Comparison of ENCODE assay signal across 26 cellular contexts in genomic region chr4:132169660-132170059, GRCh38.
DNase-seq lines count a peak whose midpoint lies in the region; ATAC-seq, FAIRE-seq and TF ChIP-seq lines count a peak whose summit lies in the region.
"Had no signal": no experiment of that assay in that cellular context is flagged by ENCODE, and none has a peak within 500 bp of the region (broad histone marks: within the 10 kb centered on the region; RNA-seq: fewer than 3 reads in every experiment).

No MANE protein-coding gene starts in this region.

- DNase-seq in NCI-H82 (lab: John Stamatoyannopoulos, UW), result peak; percentile 95
- peak; percentile 59 to 70 for DNase-seq in SJCRH30
- no peak for DNase-seq in H1 (ENCODE audit: low read depth in 1 of 2, low spot score in 2 of 2)
- no peak for DNase-seq in sciatic nerve (ENCODE audit: low spot score)
- no peak for DNase-seq in T-cell
- no peak for DNase-seq in AG08395 (ENCODE audit: low spot score)
- DNase-seq: CD8-positive, alpha-beta memory T cell; DMS79 treated with DMSO at 0.1 percent for 48 hours; GOT3; HCEC 1CT; NCI-H1048; NCI-H1417; NCI-H1694 treated with DMSO at 0.1 percent for 48 hours; NCI-H2081; NCI-H345; NCI-H510A treated with DMSO at 0.1 percent for 48 hours; NCI-H774; Peyer's patch; SIG-M5; T-helper 2 cell had no signal

- TF ChIP-seq RAD21 in H1 (IDR thresholded peaks at IDR 0.05 in 1 of 2, conservative IDR thresholded peaks at IDR 0.05 in 1 of 2; ENCODE audit: low read depth in 2 of 2, low read length in 2 of 2), result no peak

- H3K27ac Mint-ChIP-seq in T-cell, result no peak overlapping the region
- H3K27ac Mint-ChIP-seq: B cell; CD8-positive, alpha-beta memory T cell; IgD-negative memory B cell had no signal

- no peak for TF ChIP-seq POLR2A in H1 (IDR thresholded peaks at IDR 0.05; ENCODE audit: control extremely low read depth in 1 of 2, low read depth in 2 of 2, low read length in 2 of 2)

- no peaks in the 10 kb centered on the region for H3K36me3 Mint-ChIP-seq in T-cell
- H3K36me3 Mint-ChIP-seq: IgD-negative memory B cell had no signal

- H2AK5ac ChIP-seq in H1 (ENCODE audit: low read depth, low read length), result no peak overlapping the region

- H3K9me3 Mint-ChIP-seq in T-cell, result peaks cover 21 to 38% (median 24%) of the 10 kb centered on the region in 3 donors

- H3K56ac ChIP-seq in H1 (replicated peaks; ENCODE audit: insufficient read length, low read depth, low read length), result no peak overlapping the region

- H3K4me1 ChIP-seq in SJCRH30 (no peaks in the 10 kb centered on the region), H1 (replicated peaks in 1 of 4; ENCODE audit: control insufficient read depth in 3 of 4, insufficient read depth in 4 of 4, low read length in 3 of 4) (no peaks in the 10 kb centered on the region)
- H3K4me1 ChIP-seq: Peyer's patch had no signal

- intact Hi-C loops in sciatic nerve (cut with DNase I), result no loop called here

- H3K4me3 Mint-ChIP-seq in T-cell, result no peak overlapping the region
- H3K4me3 Mint-ChIP-seq: B cell; CD8-positive, alpha-beta memory T cell; IgD-negative memory B cell had no signal

- H3K23me2 ChIP-seq in H1 (ENCODE audit: low read depth, low read length), result no peaks in the 10 kb centered on the region

- H2BK120ac ChIP-seq in H1 (replicated peaks; ENCODE audit: low read depth, low read length), result no peak overlapping the region

- H2BK15ac ChIP-seq in H1 (ENCODE audit: low read length), result no peak overlapping the region

- H4K5ac ChIP-seq in H1 (ENCODE audit: insufficient read length, low read depth, low read length), result no peak overlapping the region

- WGBS in H1 (ENCODE audit: extremely low coverage in 1 of 2, insufficient coverage in 1 of 2, insufficient read length in 1 of 2, insufficient replicate concordance in 2 of 2, low coverage in 1 of 2, low lambda C conversion rate in 2 of 2, missing lambda C conversion rate in 1 of 2), 2 experiments, result 94% methylated on average over 5 of the region's 5 CpGs; no CpG with 5 or more reads in 1 of the 2 experiments

- no peak for TF ChIP-seq CTCF in H1 (IDR thresholded peaks at IDR 0.05; ENCODE audit: control extremely low read depth in 1 of 3, insufficient read depth in 1 of 3, low read depth in 1 of 3, low read length in 3 of 3)

- H4K91ac ChIP-seq in H1 (replicated peaks; ENCODE audit: insufficient read length, low read length), result no peak overlapping the region

- no peak for FAIRE-seq in H1 (lab: Jason Lieb, UNC)

- H3K27me3 Mint-ChIP-seq in T-cell, result no peaks in the 10 kb centered on the region
- H3K27me3 Mint-ChIP-seq: B cell, IgD-negative memory B cell had no signal

- no peak overlapping the region for H2BK5ac ChIP-seq in H1 (ENCODE audit: low read depth, low read length)

- H3K79me1 ChIP-seq in H1 (ENCODE audit: low read depth, low read length), result no peaks in the 10 kb centered on the region

- no peak overlapping the region for H3K23ac ChIP-seq in H1 (ENCODE audit: insufficient read length)

- no peaks in the 10 kb centered on the region for H3K4me1 Mint-ChIP-seq in T-cell
- H3K4me1 Mint-ChIP-seq: B cell; CD8-positive, alpha-beta memory T cell; IgD-negative memory B cell had no signal

- no peak overlapping the region; the same call in 1 of the 2 replicates for H2AFZ ChIP-seq in H1 (ENCODE audit: low read length)

- no peak overlapping the region for H3K18ac ChIP-seq in H1 (ENCODE audit: extremely low read depth, low read length)

- H3K9me3 ChIP-seq in SJCRH30 (replicated peaks) (no peaks in the 10 kb centered on the region), H1 (ENCODE audit: insufficient read depth in 2 of 2, low read depth in 1 of 2, low read length in 1 of 2) (peaks cover 0 to 5% of the 10 kb centered on the region in 2 experiments; a peak in 1 of 4 replicates)
- H3K9me3 ChIP-seq: Peyer's patch had no signal

- H3K14ac ChIP-seq in H1 (ENCODE audit: insufficient read length), result no peak overlapping the region

- H3K79me2 ChIP-seq in H1 (ENCODE audit: control insufficient read depth in 1 of 2, insufficient read depth in 2 of 2, low read length in 2 of 2), result no peaks in the 10 kb centered on the region

- no peak overlapping the region for H2BK20ac ChIP-seq in H1 (ENCODE audit: low read length)

- H4K8ac ChIP-seq in H1 (ENCODE audit: extremely low read depth, insufficient read depth, low read length), result no peak overlapping the region; the same call in 1 of the 2 replicates

- peak; percentile 13 for ATAC-seq in sciatic nerve
- no peak for ATAC-seq in T-cell (replicated peaks in 1 of 4)
- ATAC-seq in esophagus mucosa, result no peak
- ATAC-seq: SK-N-SH treated with all-trans-retinoic acid at 6 μM for 48 hours had no signal

- H3K36me3 ChIP-seq in SJCRH30, result no peaks in the 10 kb centered on the region
- no peaks in the 10 kb centered on the region for H3K36me3 ChIP-seq in H1 (ENCODE audit: control insufficient read depth in 2 of 4, insufficient read depth in 4 of 4, low read length in 3 of 4)
- H3K36me3 ChIP-seq: Peyer's patch had no signal

- no peak overlapping the region for H3K4ac ChIP-seq in H1 (replicated peaks; ENCODE audit: insufficient read length, low read depth, low read length)

- H3K4me3 ChIP-seq in SJCRH30 (no peak overlapping the region), H1 (ENCODE audit: extremely low read depth in 1 of 4, insufficient read depth in 2 of 4, low read depth in 3 of 4, low read length in 4 of 4) (no peak overlapping the region)
- H3K4me3 ChIP-seq: Peyer's patch had no signal

- POLR2A ChIA-PET in H1 (lab: Charles Lee; ENCODE audit: partially characterized antibody), result no interaction called here
- POLR2A ChIA-PET in T-cell (lab: Charles Lee), result no interaction called here

- no peak overlapping the region for H3K4me2 ChIP-seq in H1 (ENCODE audit: insufficient read depth in 1 of 2, low read depth in 2 of 2, low read length in 2 of 2)

- CTCF ChIA-PET in H1 (lab: Charles Lee; ENCODE audit: partially characterized antibody), result no interaction called here
- CTCF ChIA-PET in T-cell (lab: Charles Lee), result no interaction called here

- H3K9ac ChIP-seq in H1 (replicated peaks in 1 of 4; ENCODE audit: extremely low read depth in 1 of 4, low read depth in 3 of 4, low read length in 3 of 4), result no peak overlapping the region

- no peaks in the 10 kb centered on the region for H4K20me1 ChIP-seq in H1 (replicated peaks in 1 of 2; ENCODE audit: control insufficient read depth in 1 of 2, insufficient read depth in 2 of 2, low read length in 2 of 2)

- no peak overlapping the region for H3K27ac ChIP-seq in SJCRH30
- H3K27ac ChIP-seq in H1 (ENCODE audit: low read depth, low read length), result no peak overlapping the region
- H3K27ac ChIP-seq: C4-2B, HL-60, Peyer's patch had no signal

- no peaks in the 10 kb centered on the region for H3K27me3 ChIP-seq in SJCRH30
- no peaks in the 10 kb centered on the region for H3K27me3 ChIP-seq in H1 (replicated peaks in 1 of 4; ENCODE audit: control insufficient read depth in 3 of 4, extremely low read depth in 1 of 4, insufficient read depth in 3 of 4, low read length in 3 of 4)
- H3K27me3 ChIP-seq: Peyer's patch had no signal

- no peak for TF ChIP-seq EP300 in H1 (IDR thresholded peaks at IDR 0.05; ENCODE audit: borderline replicate concordance in 1 of 2, low read depth in 2 of 2, low read length in 2 of 2)

- H2BK12ac ChIP-seq in H1 (ENCODE audit: low read depth, low read length), result peak overlapping the region; percentile 39; the same call in 1 of the 2 replicates

TF ChIP-seq in H1, 55 proteins besides CTCF, POLR2A, EP300 and RAD21:
- no peak for TF ChIP-seq SP4 (IDR thresholded peaks at IDR 0.05; ENCODE audit: low read length)
- TF ChIP-seq SIX5 (IDR thresholded peaks at IDR 0.05; ENCODE audit: low read depth, low read length), result no peak
- TF ChIP-seq TEAD4 (IDR thresholded peaks at IDR 0.05; ENCODE audit: low read depth, low read length), result no peak
- TF ChIP-seq HDAC6 (IDR thresholded peaks at IDR 0.05; ENCODE audit: low read depth, low read length), result no peak
- TF ChIP-seq MAX (IDR thresholded peaks at IDR 0.05), result no peak
- TF ChIP-seq, protein P1, sequence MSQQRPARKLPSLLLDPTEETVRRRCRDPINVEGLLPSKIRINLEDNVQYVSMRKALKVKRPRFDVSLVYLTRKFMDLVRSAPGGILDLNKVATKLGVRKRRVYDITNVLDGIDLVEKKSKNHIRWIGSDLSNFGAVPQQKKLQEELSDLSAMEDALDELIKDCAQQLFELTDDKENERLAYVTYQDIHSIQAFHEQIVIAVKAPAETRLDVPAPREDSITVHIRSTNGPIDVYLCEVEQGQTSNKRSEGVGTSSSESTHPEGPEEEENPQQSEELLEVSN (IDR thresholded peaks at IDR 0.05), result no peak
- TF ChIP-seq KDM1A (IDR thresholded peaks at IDR 0.05; ENCODE audit: borderline replicate concordance, low read length), result no peak
- no peak for TF ChIP-seq CTBP2 (IDR thresholded peaks at IDR 0.05; ENCODE audit: borderline replicate concordance, insufficient read depth, insufficient read length, low read length)
- no peak for TF ChIP-seq ASH2L (IDR thresholded peaks at IDR 0.05; ENCODE audit: low read length)
- TF ChIP-seq CBX8 (IDR thresholded peaks at IDR 0.05; ENCODE audit: borderline replicate concordance, low read depth, low read length), result no peak
- no peak for TF ChIP-seq GABPA (IDR thresholded peaks at IDR 0.05; ENCODE audit: borderline replicate concordance, insufficient read depth, low read length)
- TF ChIP-seq SIN3A (conservative IDR thresholded peaks at IDR 0.05 in 1 of 2, IDR thresholded peaks at IDR 0.05 in 1 of 2; ENCODE audit: low read depth in 1 of 2, low read length in 2 of 2), result no peak
- TF ChIP-seq TCF12 (IDR thresholded peaks at IDR 0.05; ENCODE audit: low read depth, low read length), result no peak
- TF ChIP-seq FOSL1 (IDR thresholded peaks at IDR 0.05; ENCODE audit: insufficient read depth, low read depth, low read length), result no peak
- TF ChIP-seq SP2 (IDR thresholded peaks at IDR 0.05; ENCODE audit: low read length), result no peak
- TF ChIP-seq TBP (IDR thresholded peaks at IDR 0.05; ENCODE audit: low read depth, low read length), result no peak
- TF ChIP-seq KDM4A (IDR thresholded peaks at IDR 0.05; ENCODE audit: low read depth, low read length, severe bottlenecking), result no peak

Comparison
In these comparisons a context has a peak if more than half of its experiments do, and no peak if none do; other contexts are left out.
1. DNase-seq: peak in NCI-H82 (single experiment) and SJCRH30 (2 of 2); none in H1 (0 of 2), sciatic nerve (single experiment), T-cell (0 of 34) and AG08395 (single experiment).